Comparison of ENCODE assay signal across 18 cellular contexts in the genomic region with DNA sequence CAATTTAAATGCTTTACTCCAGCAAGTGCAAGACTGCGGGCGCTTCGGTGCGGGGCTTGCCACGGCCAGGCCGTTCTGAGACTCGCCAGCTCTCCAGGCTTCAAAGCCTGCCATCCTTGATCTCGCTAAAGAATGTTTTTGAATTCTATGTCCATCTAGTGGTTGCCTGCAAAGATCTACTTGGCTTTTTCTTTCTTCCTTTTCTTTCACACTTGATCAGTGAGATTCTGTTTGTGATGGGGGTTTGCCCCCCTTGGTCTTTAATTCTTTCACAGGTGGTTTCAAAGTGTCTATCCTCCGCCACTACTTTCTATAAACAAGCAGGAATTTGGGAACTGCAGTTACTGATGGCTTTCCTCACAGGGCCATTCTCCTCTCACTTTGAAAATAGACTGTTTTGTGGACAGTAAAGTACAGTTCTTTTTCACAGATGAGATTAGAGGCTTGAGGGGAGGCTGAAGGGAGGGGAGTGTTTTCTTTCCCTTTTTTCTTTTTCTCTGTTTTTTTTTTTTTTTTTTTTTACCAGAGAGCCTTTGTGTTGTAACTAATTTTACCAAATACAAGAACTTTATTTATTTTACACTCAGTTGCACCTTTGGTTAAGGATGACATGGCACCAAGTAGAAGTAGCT. TPM values are rescaled to one million over a fixed set of nuclear protein-coding genes. Genes with fewer than 3 reads are reported as not detected.
DNase-seq lines count a peak whose midpoint lies in the region; ATAC-seq, FAIRE-seq and TF ChIP-seq lines count a peak whose summit lies in the region.
"Had no signal": no experiment of that assay in that cellular context is flagged by ENCODE, and none has a peak within 500 bp of the region (broad histone marks: within the 10 kb centered on the region; RNA-seq: fewer than 3 reads in every experiment).

No MANE protein-coding gene starts in this region.

- FAIRE-seq in GM12878 (lab: Jason Lieb, UNC): peak; percentile 23
- FAIRE-seq: GM12892, HTR-8/SVneo, islet of Langerhans, RCC 7860 had no signal

- TF ChIP-seq POLR2A in GM12878 (IDR thresholded peaks at IDR 0.05; ENCODE audit: low read depth, low read length): no peak

- H3K4me3 ChIP-seq in GM12878 (no peak overlapping the region), left lung (no peak overlapping the region)
- H3K4me3 ChIP-seq: vagina had no signal

- peaks cover 24 to 29% (median 25%) of the 10 kb centered on the region in 3 donors for H3K27me3 Mint-ChIP-seq in CD14-positive monocyte (ENCODE audit: low read depth in 3 of 3)

- in situ Hi-C loops in GM12878 (cut with MboI): no loop called here

- H3K27ac ChIP-seq in GM12878 (ENCODE audit: control insufficient read depth, insufficient read depth) (no peak overlapping the region), left lung (no peak overlapping the region)
- H3K27ac ChIP-seq: vagina had no signal

- H3K4me2 ChIP-seq in GM12878 (ENCODE audit: control insufficient read depth, insufficient read depth): 0 out of 2 replicates have a peak overlapping the region, but pooled peaks have one; percentile 60

- H3K4me1 ChIP-seq in GM12878 (ENCODE audit: control insufficient read depth, insufficient read depth, low read length) (no peaks in the 10 kb centered on the region), left lung (peaks cover 0 to 3% of the 10 kb centered on the region in 2 donors)
- H3K4me1 ChIP-seq: vagina had no signal

- H3K36me3 Mint-ChIP-seq in CD14-positive monocyte: no peaks in the 10 kb centered on the region
- H3K36me3 Mint-ChIP-seq in stimulated activated effector memory CD8-positive, alpha-beta T cell treated with anti-CD3 and anti-CD28 coated beads, Interleukin-12 subunit alpha, Interleukin-12 subunit beta, amount 100 ng/mL, for 72 hours: no peaks in the 10 kb centered on the region

- ATAC-seq in GM12878: peak; percentile 50; the same call in 2 of the 3 replicates
- peak; percentile 64 for ATAC-seq in left lung
- ATAC-seq in stimulated activated effector memory CD8-positive, alpha-beta T cell treated with anti-CD3 and anti-CD28 coated beads, Interleukin-12 subunit alpha, Interleukin-12 subunit beta, amount 100 ng/mL, for 72 hours: no peak
- no peak for ATAC-seq in HG03025 (IDR thresholded peaks at IDR 0.05; ENCODE audit: low FRiP score, unreplicated experiment)

- intact Hi-C loops in CD14-positive monocyte (cut with micrococcal nuclease) (no loop called here), GM12878 (cut with micrococcal nuclease; ENCODE audit: unreplicated experiment) (no loop called here), left lung (cut with DNase I) (no loop called here)

- no peak for TF ChIP-seq CTCF in CD14-positive monocyte (IDR thresholded peaks at IDR 0.05)
- TF ChIP-seq CTCF in GM12878 (IDR thresholded peaks at IDR 0.05 in 2 of 3, conservative IDR thresholded peaks at IDR 0.05 in 1 of 3; ENCODE audit: control insufficient read depth in 2 of 3, extremely low read depth in 1 of 3, insufficient read depth in 1 of 3, low read depth in 3 of 3, low read length in 3 of 3): peak; percentile 3 to 16 (median 11); a peak in 2 of 6 replicates
- no peak for TF ChIP-seq CTCF in left lung (IDR thresholded peaks at IDR 0.05)

- H3K27me3 ChIP-seq in GM12878 (replicated peaks in 1 of 2; ENCODE audit: control insufficient read depth in 2 of 2, insufficient read depth in 2 of 2, low read length in 1 of 2) (no peaks in the 10 kb centered on the region), left lung (peaks cover 11 to 45% of the 10 kb centered on the region in 2 donors)
- H3K27me3 ChIP-seq: vagina had no signal

- H3K36me3 ChIP-seq in GM12878 (ENCODE audit: control insufficient read depth in 2 of 2, insufficient read depth in 2 of 2, low read length in 1 of 2) (no peaks in the 10 kb centered on the region), left lung (no peaks in the 10 kb centered on the region)
- H3K36me3 ChIP-seq: vagina had no signal

- WGBS in GM12878 (ENCODE audit: insufficient coverage, insufficient replicate concordance, low lambda C conversion rate, missing lambda C conversion rate): 44% methylated on average over 9 of the region's 9 CpGs

- POLR2A ChIA-PET in GM12878 (lab: Charles Lee): interaction anchor here (0.6 kb wide), 1 partner anchor 413 kb away, joined by 6 read pairs; no protein-coding TSS in a partner anchor

- RAD21 ChIA-PET in GM12878 (lab: Charles Lee; ENCODE audit: unreplicated experiment): interaction anchor here (0.5 to 0.6 kb wide), 2 partner anchors 8 to 88 kb away, joined by 3 read pairs; no protein-coding TSS in a partner anchor

- H4K20me1 ChIP-seq in GM12878 (ENCODE audit: control insufficient read depth, insufficient read depth): no peaks in the 10 kb centered on the region

- peak overlapping the region; percentile 34 to 61 for H3K4me3 Mint-ChIP-seq in CD14-positive monocyte
- H3K4me3 Mint-ChIP-seq in stimulated activated effector memory CD8-positive, alpha-beta T cell treated with anti-CD3 and anti-CD28 coated beads, Interleukin-12 subunit alpha, Interleukin-12 subunit beta, amount 100 ng/mL, for 72 hours: no peak overlapping the region

- H3K9ac ChIP-seq in GM12878 (ENCODE audit: control insufficient read depth, insufficient read depth, low read length): no peak overlapping the region

- SMC1A ChIA-PET in GM12878 (lab: Charles Lee; ENCODE audit: uncharacterized antibody, unreplicated experiment): interaction anchor here (0.9 to 1.6 kb wide), 4 partner anchors 9 to 42 kb away, joined by 3 read pairs; no protein-coding TSS in a partner anchor

- TF ChIP-seq RAD21 in GM12878 (IDR thresholded peaks at IDR 0.05; ENCODE audit: insufficient read depth, low read depth, low read length): no peak

- no peak for TF ChIP-seq EP300 in GM12878 (IDR thresholded peaks at IDR 0.05; ENCODE audit: borderline replicate concordance in 1 of 2, control insufficient read depth in 1 of 2, low read depth in 2 of 2, low read length in 2 of 2)

- H3K9me3 Mint-ChIP-seq in CD14-positive monocyte: no peaks in the 10 kb centered on the region
- no peaks in the 10 kb centered on the region for H3K9me3 Mint-ChIP-seq in stimulated activated effector memory CD8-positive, alpha-beta T cell treated with anti-CD3 and anti-CD28 coated beads, Interleukin-12 subunit alpha, Interleukin-12 subunit beta, amount 100 ng/mL, for 72 hours

- BruUV-seq in GM12878 (replicated peaks; lab: Mats Ljungman, UMichigan): no TSS peak

- DNase-seq in CD14-positive monocyte (ENCODE audit: low spot score): no peak
- peak; percentile 26 to 48 for DNase-seq in Kasumi-1 (lab: John Stamatoyannopoulos, UW)
- no peak for DNase-seq in GM12878 (ENCODE audit: low read depth, low spot score)
- DNase-seq in left lung: no peak
- no peak for DNase-seq in stimulated activated effector memory CD8-positive, alpha-beta T cell treated with anti-CD3 and anti-CD28 coated beads, Interleukin-12 subunit alpha, Interleukin-12 subunit beta, amount 100 ng/mL, for 72 hours (ENCODE audit: low spot score in 2 of 2)
- no peak for DNase-seq in NCI-H1105 (lab: John Stamatoyannopoulos, UW)
- DNase-seq in foreskin melanocyte: no peak
- DNase-seq: cortex of kidney, GOT3, head of caudate nucleus, NCI-H2029 treated with DMSO at 0.1 percent for 48 hours, SW 1271 had no signal

- H3K79me2 ChIP-seq in GM12878 (ENCODE audit: control insufficient read depth, insufficient read depth, low read length): no peaks in the 10 kb centered on the region

- H3K9me3 ChIP-seq in GM12878 (replicated peaks; ENCODE audit: control insufficient read depth, insufficient read depth, low read length) (no peaks in the 10 kb centered on the region), left lung (no peaks in the 10 kb centered on the region)
- H3K9me3 ChIP-seq: vagina had no signal

- H2AFZ ChIP-seq in GM12878 (ENCODE audit: control insufficient read depth, low read depth, low read length): peak overlapping the region; percentile 45

- CTCF ChIA-PET in GM12878 (lab: Yijun Ruan, JAX): interaction anchor here (0.6 to 1.8 kb wide), 3 partner anchors 22 to 107 kb away, joined by 4 to 6 read pairs (median 4); no protein-coding TSS in a partner anchor

- no peak overlapping the region for H3K27ac Mint-ChIP-seq in CD14-positive monocyte
- no peak overlapping the region for H3K27ac Mint-ChIP-seq in stimulated activated effector memory CD8-positive, alpha-beta T cell treated with anti-CD3 and anti-CD28 coated beads, Interleukin-12 subunit alpha, Interleukin-12 subunit beta, amount 100 ng/mL, for 72 hours

- peaks cover 4% of the 10 kb centered on the region for H3K4me1 Mint-ChIP-seq in CD14-positive monocyte
- no peaks in the 10 kb centered on the region for H3K4me1 Mint-ChIP-seq in stimulated activated effector memory CD8-positive, alpha-beta T cell treated with anti-CD3 and anti-CD28 coated beads, Interleukin-12 subunit alpha, Interleukin-12 subunit beta, amount 100 ng/mL, for 72 hours

TF ChIP-seq in GM12878, 131 proteins besides CTCF, POLR2A, EP300 and RAD21 (continues in another document):
- no peak for TF ChIP-seq CBFB (IDR thresholded peaks at IDR 0.05; ENCODE audit: low read depth)

RNA-seq across cellular contexts. Expression of gene FBXW4, which starts 15.2 kb away (rescaled TPM):
- polyA plus RNA-seq in CD14-positive monocyte (1 to 10 TPM; 1.1 to 1.8 TPM), GM12878 (2011; rRNA removed) (27.8 and 38.2 TPM in 2 replicates), GM12878 (2014; fragmentation: Illumina TruSeq; extraction: Trizol) (37.2 and 42.0 TPM in 2 replicates), GM12878 (2014; fragmentation: Nextera tagmentation; extraction: Ambion mirVana) (10 to 100 TPM in 1 of 2 experiments, 1 to 10 TPM in 1; 5.7 to 11.5 TPM), GM12878 (2014; rRNA removed) (30.5 and 34.5 TPM in 2 replicates), GM12878 (2016; fragmentation: Nextera tagmentation; extraction: Ambion mirVana) (1 to 10 TPM; 7.4 to 9.3 TPM)
- total RNA-seq in GM12878 (2013; cell fraction: nucleolus; rRNA removed): 53.0 and 64.6 TPM in 2 replicates
- total RNA-seq in GM12878 (2014; rRNA removed) (28.5 and 29.2 TPM in 2 replicates), GM12878 (2014; rRNA removed; fragmentation: Illumina TruSeq; extraction: Trizol) (24.8 and 26.5 TPM in 2 replicates), GM12878 (2021) (38.7 and 41.9 TPM in 2 replicates), left lung (10 to 100 TPM; 53.7 to 57.0 TPM)
- polyA plus RNA-seq in GM12878 (2011; ENCODE audit: low read depth): 14.9 TPM
- polyA plus RNA-seq in GM12878 (2011; cell fraction: cytosol; rRNA removed): 30.3 and 30.4 TPM in 2 replicates
- polyA plus RNA-seq in GM12878 (2011; cell fraction: nucleus; rRNA removed): 27.5 and 28.0 TPM in 2 replicates
- polyA plus RNA-seq in GM12878 (2012): 27.9 and 28.1 TPM in 2 replicates
- polyA minus RNA-seq in GM12878 (2011; rRNA and poly(A)+ RNA removed): 165 and 166 TPM in 2 replicates
- polyA minus RNA-seq in GM12878 (2011; cell fraction: cytosol; rRNA and poly(A)+ RNA removed): 22.9 and 25.5 TPM in 2 replicates
- polyA minus RNA-seq in GM12878 (2011; cell fraction: nucleus; rRNA and poly(A)+ RNA removed): 22.7 and 43.4 TPM in 2 replicates

Comparison
In these comparisons a context has a peak if more than half of its experiments do, and no peak if none do; other contexts are left out.
1. DNase-seq: peak in Kasumi-1 (2 of 2); none in CD14-positive monocyte (single experiment), GM12878 (single experiment), left lung (0 of 2), stimulated activated effector memory CD8-positive, alpha-beta T cell treated with anti-CD3 and anti-CD28 coated beads, Interleukin-12 subunit alpha, Interleukin-12 subunit beta, amount 100 ng/mL, for 72 hours (0 of 2), NCI-H1105 (single experiment) and foreskin melanocyte (single experiment).
2. CTCF ChIP-seq: peak in GM12878 (3 of 3); none in CD14-positive monocyte (single experiment) and left lung (0 of 2).
3. ATAC-seq: peak in GM12878 (single experiment) and left lung (single experiment); none in stimulated activated effector memory CD8-positive, alpha-beta T cell treated with anti-CD3 and anti-CD28 coated beads, Interleukin-12 subunit alpha, Interleukin-12 subunit beta, amount 100 ng/mL, for 72 hours (single experiment) and HG03025 (single experiment).